23 cellular contexts compared by ENCODE assay signal in the genomic region with DNA sequence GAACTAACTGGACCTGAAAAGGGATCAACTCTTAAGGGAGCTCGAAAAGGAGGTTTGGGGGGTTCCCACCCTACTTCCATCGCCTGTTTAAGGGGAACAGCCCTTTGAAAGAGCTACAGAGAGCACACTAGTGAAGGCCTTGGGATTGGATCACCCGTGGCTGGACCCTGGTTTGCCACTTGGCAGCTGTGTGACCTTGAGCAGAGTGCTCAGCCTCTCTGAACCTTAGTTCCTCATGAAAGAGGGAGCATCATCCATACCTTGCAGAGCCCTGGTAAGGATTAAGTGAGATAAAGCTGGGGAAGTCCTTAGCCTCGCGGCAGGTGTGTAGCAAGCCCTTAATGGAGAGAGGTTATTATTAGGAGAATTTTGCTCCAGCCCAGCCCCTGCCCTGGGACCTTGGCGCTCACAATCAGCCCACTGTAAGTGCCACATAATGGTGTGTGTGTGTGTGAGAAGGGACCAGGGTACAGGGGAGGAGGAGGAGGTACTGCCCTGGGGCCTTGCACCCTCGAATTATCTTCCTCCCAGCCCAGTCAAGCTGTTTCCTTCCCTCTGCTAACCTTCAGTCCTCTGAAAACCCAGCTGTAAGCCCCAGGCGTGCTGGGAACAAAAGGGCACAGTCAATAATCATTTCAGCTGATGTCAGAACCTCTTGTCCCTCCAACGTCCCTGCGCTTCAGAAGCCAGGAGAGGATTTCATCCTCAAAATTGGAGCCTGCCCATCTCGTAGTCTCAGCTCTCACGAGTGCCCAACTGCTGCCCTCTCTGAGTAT. TPM values are rescaled to one million over a fixed set of nuclear protein-coding genes. Genes with fewer than 3 reads are reported as not detected.
DNase-seq lines count a peak whose midpoint lies in the region; FAIRE-seq and TF ChIP-seq lines count a peak whose summit lies in the region.
"Had no signal": no experiment of that assay in that cellular context is flagged by ENCODE, and none has a peak within 500 bp of the region (broad histone marks: within the 10 kb centered on the region; RNA-seq: fewer than 3 reads in every experiment).

No MANE protein-coding gene starts in this region.

- no TSS peak for BruUV-seq in Caco-2 (replicated peaks; lab: Mats Ljungman, UMichigan)

- H3K27me3 Mint-ChIP-seq in Caco-2 (ENCODE audit: insufficient read depth, unreplicated experiment) (peaks cover 4% of the 10 kb centered on the region), progenitor cell of endocrine pancreas (peaks cover 18% of the 10 kb centered on the region)

- no peaks in the 10 kb centered on the region for H3K79me1 ChIP-seq in H1 (ENCODE audit: low read depth, low read length)

- H3K27me3 ChIP-seq in Caco-2 (replicated peaks; ENCODE audit: control insufficient read depth, insufficient read depth, low read length) = no peaks in the 10 kb centered on the region
- H3K27me3 ChIP-seq in H1 (replicated peaks in 1 of 4; ENCODE audit: control insufficient read depth in 3 of 4, extremely low read depth in 1 of 4, insufficient read depth in 3 of 4, low read length in 3 of 4) = no peaks in the 10 kb centered on the region; a peak in 1 of 7 replicates

- no peak overlapping the region for H3K18ac ChIP-seq in H1 (ENCODE audit: extremely low read depth, low read length)

- no peak for TF ChIP-seq EP300 in H1 (IDR thresholded peaks at IDR 0.05; ENCODE audit: borderline replicate concordance in 1 of 2, low read depth in 2 of 2, low read length in 2 of 2)

- POLR2A ChIA-PET in Caco-2 (lab: Charles Lee) (no interaction called here), H1 (lab: Charles Lee; ENCODE audit: partially characterized antibody) (interaction anchor here (1.2 kb wide), 1 partner anchor 9 kb away, joined by 3 read pairs; no protein-coding TSS in a partner anchor)

- H3K27ac Mint-ChIP-seq in Caco-2 (ENCODE audit: unreplicated experiment) (peak overlapping the region; percentile 26), progenitor cell of endocrine pancreas (peak overlapping the region; percentile 1)

- no peak overlapping the region for H3K4me3 Mint-ChIP-seq in Caco-2 (ENCODE audit: unreplicated experiment)
- no peak overlapping the region for H3K4me3 Mint-ChIP-seq in progenitor cell of endocrine pancreas (ENCODE audit: low read depth)

- TF ChIP-seq POLR2A in H1 (IDR thresholded peaks at IDR 0.05; ENCODE audit: control extremely low read depth in 1 of 2, low read depth in 2 of 2, low read length in 2 of 2) = no peak

- H2BK20ac ChIP-seq in H1 (ENCODE audit: low read length) = 0 out of 2 replicates have a peak overlapping the region, but pooled peaks have one; percentile 5

- no peaks in the 10 kb centered on the region for H3K9me3 Mint-ChIP-seq in Caco-2 (ENCODE audit: unreplicated experiment)
- no peaks in the 10 kb centered on the region for H3K9me3 Mint-ChIP-seq in progenitor cell of endocrine pancreas (ENCODE audit: low read depth)

- no peaks in the 10 kb centered on the region for H3K79me2 ChIP-seq in H1 (ENCODE audit: control insufficient read depth in 1 of 2, insufficient read depth in 2 of 2, low read length in 2 of 2)

- 90% methylated on average over 11 of the region's 12 CpGs; no CpG with 5 or more reads in 1 of the 2 experiments for WGBS in H1 (ENCODE audit: extremely low coverage in 1 of 2, insufficient coverage in 1 of 2, insufficient read length in 1 of 2, insufficient replicate concordance in 2 of 2, low coverage in 1 of 2, low lambda C conversion rate in 2 of 2, missing lambda C conversion rate in 1 of 2), 2 experiments

- H3K4me3 ChIP-seq in Caco-2 (ENCODE audit: low read depth, low read length) (no peak overlapping the region), H1 (ENCODE audit: extremely low read depth in 1 of 4, insufficient read depth in 2 of 4, low read depth in 3 of 4, low read length in 4 of 4) (no peak overlapping the region)
- H3K4me3 ChIP-seq: HAP-1 had no signal

- no peak overlapping the region for H3K4ac ChIP-seq in H1 (replicated peaks; ENCODE audit: insufficient read length, low read depth, low read length)

- no peak for DNase-seq in Caco-2
- DNase-seq in NCI-H69 (lab: John Stamatoyannopoulos, UW) = peak; percentile 14
- DNase-seq in H1 (ENCODE audit: low read depth in 1 of 2, low spot score in 2 of 2) = peak in 1 of 2 experiments; percentile 17
- DNase-seq in progenitor cell of endocrine pancreas (ENCODE audit: low spot score, unreplicated experiment) = no peak
- DNase-seq in AG08395 (ENCODE audit: low spot score) = no peak
- no peak for DNase-seq in NCI-H2171 treated with DMSO at 0.1 percent for 48 hours (lab: John Stamatoyannopoulos, UW)
- no peak for DNase-seq in NCI-H1436 treated with DMSO at 0.1 percent for 48 hours (lab: John Stamatoyannopoulos, UW)
- DNase-seq: DMS 273 treated with DMSO at 0.1 percent for 48 hours, DND-41, NCI-H1048, NCI-H1436, NCI-H2029, NCI-H446 treated with DMSO at 0.1 percent for 48 hours, NCI-H82, OCI-M1, RPMI8226, SHP77 treated with DMSO at 0.1 percent for 48 hours had no signal

- H2BK15ac ChIP-seq in H1 (ENCODE audit: low read length) = no peak overlapping the region

- H3K4me1 ChIP-seq in Caco-2 (peaks cover 21% of the 10 kb centered on the region), H1 (replicated peaks in 1 of 4; ENCODE audit: control insufficient read depth in 3 of 4, insufficient read depth in 4 of 4, low read length in 3 of 4) (peaks cover 0 to 5% (median 3%) of the 10 kb centered on the region in 4 experiments; a peak in 4 of 7 replicates)

- H3K14ac ChIP-seq in H1 (ENCODE audit: insufficient read length) = no peak overlapping the region

- H4K8ac ChIP-seq in H1 (ENCODE audit: extremely low read depth, insufficient read depth, low read length) = no peak overlapping the region

- peak overlapping the region; percentile 23; the same call in 1 of the 2 replicates for H2BK12ac ChIP-seq in H1 (ENCODE audit: low read depth, low read length)

- H2BK5ac ChIP-seq in H1 (ENCODE audit: low read depth, low read length) = no peak overlapping the region

- H3K56ac ChIP-seq in H1 (replicated peaks; ENCODE audit: insufficient read length, low read depth, low read length) = no peak overlapping the region

- no peak overlapping the region for H2AFZ ChIP-seq in H1 (ENCODE audit: low read length)

- no peak for TF ChIP-seq CTCF in Caco-2 (IDR thresholded peaks at IDR 0.05; ENCODE audit: insufficient read depth in 1 of 2, low read depth in 1 of 2, low read length in 1 of 2, severe bottlenecking in 1 of 2, unreplicated experiment in 1 of 2)
- TF ChIP-seq CTCF in H1 (IDR thresholded peaks at IDR 0.05; ENCODE audit: control extremely low read depth in 1 of 3, insufficient read depth in 1 of 3, low read depth in 1 of 3, low read length in 3 of 3) = no peak
- TF ChIP-seq CTCF in progenitor cell of endocrine pancreas (IDR thresholded peaks at IDR 0.05; ENCODE audit: unreplicated experiment) = no peak

- no peak overlapping the region for H3K23ac ChIP-seq in H1 (ENCODE audit: insufficient read length)

- H3K27ac ChIP-seq in H1 (ENCODE audit: low read depth, low read length) = no peak overlapping the region; the same call in 1 of the 2 replicates
- H3K27ac ChIP-seq: HL-60 had no signal

- no peaks in the 10 kb centered on the region for H3K36me3 ChIP-seq in Caco-2 (ENCODE audit: control insufficient read depth, insufficient read depth, low read length)
- no peaks in the 10 kb centered on the region for H3K36me3 ChIP-seq in H1 (ENCODE audit: control insufficient read depth in 2 of 4, insufficient read depth in 4 of 4, low read length in 3 of 4)
- H3K36me3 ChIP-seq: HAP-1 had no signal

- H3K4me1 Mint-ChIP-seq in Caco-2 (ENCODE audit: low read depth, unreplicated experiment) (peaks cover 9% of the 10 kb centered on the region), progenitor cell of endocrine pancreas (ENCODE audit: low read depth) (peaks cover 13% of the 10 kb centered on the region)

- H3K36me3 Mint-ChIP-seq in Caco-2 (ENCODE audit: insufficient read depth, unreplicated experiment) (no peaks in the 10 kb centered on the region), progenitor cell of endocrine pancreas (ENCODE audit: insufficient read depth) (no peaks in the 10 kb centered on the region)

- FAIRE-seq in H1 (lab: Jason Lieb, UNC) = no peak
- FAIRE-seq: G401.6 had no signal

- no peak overlapping the region for H2BK120ac ChIP-seq in H1 (replicated peaks; ENCODE audit: low read depth, low read length)

- H3K4me2 ChIP-seq in H1 (ENCODE audit: insufficient read depth in 1 of 2, low read depth in 2 of 2, low read length in 2 of 2) = no peak overlapping the region

- H4K5ac ChIP-seq in H1 (ENCODE audit: insufficient read length, low read depth, low read length) = no peak overlapping the region

- CTCF ChIA-PET in Caco-2 (lab: Charles Lee) (no interaction called here), H1 (lab: Charles Lee; ENCODE audit: partially characterized antibody) (interaction anchor here (0.6 to 0.7 kb wide), 2 partner anchors 12 to 36 kb away, joined by 3 read pairs; no protein-coding TSS in a partner anchor)

- no peak overlapping the region for H3K9ac ChIP-seq in H1 (replicated peaks in 1 of 4; ENCODE audit: extremely low read depth in 1 of 4, low read depth in 3 of 4, low read length in 3 of 4)

- H2AK5ac ChIP-seq in H1 (ENCODE audit: low read depth, low read length) = no peak overlapping the region

- no peaks in the 10 kb centered on the region for H3K23me2 ChIP-seq in H1 (ENCODE audit: low read depth, low read length)

- H3K9me3 ChIP-seq in Caco-2 (no peaks in the 10 kb centered on the region), H1 (ENCODE audit: insufficient read depth in 2 of 2, low read depth in 1 of 2, low read length in 1 of 2) (no peaks in the 10 kb centered on the region)
- H3K9me3 ChIP-seq: HAP-1 had no signal

- intact Hi-C loops in Caco-2 (cut with micrococcal nuclease; ENCODE audit: unreplicated experiment) = no loop called here

- no peaks in the 10 kb centered on the region for H4K20me1 ChIP-seq in H1 (replicated peaks in 1 of 2; ENCODE audit: control insufficient read depth in 1 of 2, insufficient read depth in 2 of 2, low read length in 2 of 2)

- no peak overlapping the region for H4K91ac ChIP-seq in H1 (replicated peaks; ENCODE audit: insufficient read length, low read length)

- no peak for TF ChIP-seq RAD21 in H1 (IDR thresholded peaks at IDR 0.05 in 1 of 2, conservative IDR thresholded peaks at IDR 0.05 in 1 of 2; ENCODE audit: low read depth in 2 of 2, low read length in 2 of 2)

TF ChIP-seq in H1, 55 proteins besides CTCF, POLR2A, EP300 and RAD21 (continues in another document):
- TF ChIP-seq CEBPB (IDR thresholded peaks at IDR 0.05; ENCODE audit: low read depth, low read length) (no peak), TEAD4 (IDR thresholded peaks at IDR 0.05; ENCODE audit: low read depth, low read length) (no peak)

RNA-seq across cellular contexts. Expression of gene FOXI1, which starts 42.9 kb away (rescaled TPM):
- total RNA-seq in Caco-2 (2022) = 0.14 and 0.39 TPM in 2 replicates
- not detected in 2 replicates for total RNA-seq in H1 (2021; fragmentation: NEBNext Ultra II Directional; extraction: Animal tissue kit (Norgen Biotek cat#: 25700))
- not detected in 2 replicates for polyA plus RNA-seq in H1 (2011; rRNA removed)
- polyA plus RNA-seq in H1 (2011; cell fraction: cytosol; rRNA removed) = not detected
- not detected for polyA plus RNA-seq in H1 (2011; cell fraction: nucleus; rRNA removed)
- not detected in 4 replicates for polyA plus RNA-seq in H1 (2012, experiment 1 of 2)
- not detected for polyA plus RNA-seq in H1 (2012, experiment 2 of 2)
- polyA plus RNA-seq in H1 (2013, experiment 1 of 2) = not detected
- not detected for polyA plus RNA-seq in H1 (2013, experiment 2 of 2)
- not detected in 2 replicates for polyA minus RNA-seq in H1 (2011; rRNA and poly(A)+ RNA removed)
- not detected for polyA minus RNA-seq in H1 (2011; cell fraction: cytosol; rRNA and poly(A)+ RNA removed)
- polyA minus RNA-seq in H1 (2011; cell fraction: nucleus; rRNA and poly(A)+ RNA removed) = not detected
- total RNA-seq in progenitor cell of endocrine pancreas = not detected in 2 replicates
- total RNA-seq: A673, HT1080, M059J had no signal
